17 cellular contexts compared by ENCODE assay signal in the genomic region with DNA sequence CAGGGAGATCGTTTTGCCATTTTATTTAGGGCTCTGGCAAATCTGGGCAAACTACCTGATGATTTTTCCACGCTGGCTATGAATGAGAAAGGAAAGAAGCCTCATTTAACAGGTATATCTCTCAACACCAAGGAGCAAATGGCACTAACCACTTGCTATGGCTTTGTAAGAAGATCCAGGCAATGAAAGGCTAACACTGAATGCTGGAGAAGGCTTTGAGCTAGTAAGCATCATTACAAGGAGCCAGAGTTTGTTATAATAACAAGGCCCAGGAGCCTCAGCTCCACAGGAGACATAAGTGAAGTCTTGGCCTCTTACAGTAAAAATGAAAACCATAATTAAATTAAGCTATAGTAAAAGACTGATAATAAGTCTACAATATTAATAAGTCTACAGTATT.
DNase-seq lines count a peak whose midpoint lies in the region; FAIRE-seq and TF ChIP-seq lines count a peak whose summit lies in the region.
"Had no signal": no experiment of that assay in that cellular context is flagged by ENCODE, and none has a peak within 500 bp of the region (broad histone marks: within the 10 kb centered on the region; RNA-seq: fewer than 3 reads in every experiment).

No MANE protein-coding gene starts in this region.

- H4K8ac ChIP-seq in H1 (ENCODE audit: extremely low read depth, insufficient read depth, low read length): no peak overlapping the region

- no peak overlapping the region for H4K5ac ChIP-seq in H1 (ENCODE audit: insufficient read length, low read depth, low read length)

- TF ChIP-seq CTCF in H1 (IDR thresholded peaks at IDR 0.05; ENCODE audit: control extremely low read depth in 1 of 3, insufficient read depth in 1 of 3, low read depth in 1 of 3, low read length in 3 of 3) (no peak), osteoblast (IDR thresholded peaks at IDR 0.05; ENCODE audit: extremely low read depth, low read depth, low read length) (no peak)

- no peaks in the 10 kb centered on the region for H3K9me3 ChIP-seq in H1 (ENCODE audit: insufficient read depth in 2 of 2, low read depth in 1 of 2, low read length in 1 of 2)
- H3K9me3 ChIP-seq in osteoblast (ENCODE audit: low read depth, low read length): no peaks in the 10 kb centered on the region
- H3K9me3 ChIP-seq: BLaER1 had no signal

- no peak overlapping the region for H3K56ac ChIP-seq in H1 (replicated peaks; ENCODE audit: insufficient read length, low read depth, low read length)

- H2BK120ac ChIP-seq in H1 (replicated peaks; ENCODE audit: low read depth, low read length): peak overlapping the region; percentile 28

- no peak overlapping the region for H3K4ac ChIP-seq in H1 (replicated peaks; ENCODE audit: insufficient read length, low read depth, low read length)

- H2AK5ac ChIP-seq in H1 (ENCODE audit: low read depth, low read length): no peak overlapping the region

- CTCF ChIA-PET in H1 (lab: Charles Lee; ENCODE audit: partially characterized antibody): interaction anchor here (5.4 kb wide), 1 partner anchor 24 kb away, joined by 29 read pairs; no protein-coding TSS in a partner anchor

- H3K23ac ChIP-seq in H1 (ENCODE audit: insufficient read length): no peak overlapping the region

- 51% methylated on average over 2 of the region's 2 CpGs; no CpG with 5 or more reads in 1 of the 2 experiments for WGBS in H1 (ENCODE audit: extremely low coverage in 1 of 2, insufficient coverage in 1 of 2, insufficient read length in 1 of 2, insufficient replicate concordance in 2 of 2, low coverage in 1 of 2, low lambda C conversion rate in 2 of 2, missing lambda C conversion rate in 1 of 2), 2 experiments

- no peak overlapping the region for H3K18ac ChIP-seq in H1 (ENCODE audit: extremely low read depth, low read length)

- no peak overlapping the region for H2BK5ac ChIP-seq in H1 (ENCODE audit: low read depth, low read length)

- no peaks in the 10 kb centered on the region for H3K27me3 ChIP-seq in H1 (replicated peaks in 1 of 4; ENCODE audit: control insufficient read depth in 3 of 4, extremely low read depth in 1 of 4, insufficient read depth in 3 of 4, low read length in 3 of 4)
- H3K27me3 ChIP-seq in osteoblast (ENCODE audit: insufficient read depth, low read length): no peaks in the 10 kb centered on the region
- H3K27me3 ChIP-seq: BLaER1 had no signal

- H3K23me2 ChIP-seq in H1 (ENCODE audit: low read depth, low read length): no peaks in the 10 kb centered on the region

- H3K14ac ChIP-seq in H1 (ENCODE audit: insufficient read length): no peak overlapping the region

- H3K4me2 ChIP-seq in H1 (ENCODE audit: insufficient read depth in 1 of 2, low read depth in 2 of 2, low read length in 2 of 2) (peak overlapping the region in 1 of 2 experiments; percentile 37; a peak in 2 of 4 replicates), osteoblast (ENCODE audit: insufficient read depth, low read length) (no peak overlapping the region)
- H3K4me2 ChIP-seq: BLaER1 had no signal

- H3K79me2 ChIP-seq in H1 (ENCODE audit: control insufficient read depth in 1 of 2, insufficient read depth in 2 of 2, low read length in 2 of 2) (no peaks in the 10 kb centered on the region), osteoblast (ENCODE audit: insufficient read depth, low read length) (peaks cover 2% of the 10 kb centered on the region)

- DNase-seq in NCI-H146 (lab: John Stamatoyannopoulos, UW): peak; percentile 28
- no peak for DNase-seq in NCI-H146 treated with DMSO at 0.1 percent for 48 hours (lab: John Stamatoyannopoulos, UW; ENCODE audit: unreplicated experiment)
- peak; percentile 26 for DNase-seq in NCI-H2227 (lab: John Stamatoyannopoulos, UW; ENCODE audit: unreplicated experiment)
- no peak for DNase-seq in H1 (ENCODE audit: low read depth in 1 of 2, low spot score in 2 of 2)
- peak; percentile 65 for DNase-seq in osteoblast (ENCODE audit: insufficient read length, low spot score, missing footprints)
- DNase-seq in activated naive CD4-positive, alpha-beta T cell treated with Interleukin-2 at 50 U/mL for 16 hours: no peak
- DNase-seq in NCI-H1436 treated with DMSO at 0.1 percent for 48 hours (lab: John Stamatoyannopoulos, UW): no peak
- DNase-seq in C1 segment of cervical spinal cord (lab: John Stamatoyannopoulos, UW): no peak
- DNase-seq: 8988T, GF-D8, KBM-7, NCI-H1048, NCI-H187 treated with DMSO at 0.1 percent for 48 hours, NCI-H2171 treated with DMSO at 0.1 percent for 48 hours, NCI-H526 had no signal

- H3K4me1 ChIP-seq in H1 (replicated peaks in 1 of 4; ENCODE audit: control insufficient read depth in 3 of 4, insufficient read depth in 4 of 4, low read length in 3 of 4) (peaks cover 2 to 7% (median 5%) of the 10 kb centered on the region in 4 experiments; a peak in 6 of 7 replicates), osteoblast (ENCODE audit: insufficient read depth, low read length) (peaks cover 11% of the 10 kb centered on the region)

- H3K36me3 ChIP-seq in H1 (ENCODE audit: control insufficient read depth in 2 of 4, insufficient read depth in 4 of 4, low read length in 3 of 4) (no peaks in the 10 kb centered on the region), osteoblast (ENCODE audit: insufficient read depth, low read length) (no peaks in the 10 kb centered on the region)

- H4K91ac ChIP-seq in H1 (replicated peaks; ENCODE audit: insufficient read length, low read length): no peak overlapping the region

- H3K9ac ChIP-seq in H1 (replicated peaks in 1 of 4; ENCODE audit: extremely low read depth in 1 of 4, low read depth in 3 of 4, low read length in 3 of 4): no peak overlapping the region
- H3K9ac ChIP-seq: BLaER1 had no signal

- TF ChIP-seq RAD21 in H1 (IDR thresholded peaks at IDR 0.05 in 1 of 2, conservative IDR thresholded peaks at IDR 0.05 in 1 of 2; ENCODE audit: low read depth in 2 of 2, low read length in 2 of 2): no peak

- H4K20me1 ChIP-seq in H1 (replicated peaks in 1 of 2; ENCODE audit: control insufficient read depth in 1 of 2, insufficient read depth in 2 of 2, low read length in 2 of 2) (no peaks in the 10 kb centered on the region), osteoblast (ENCODE audit: insufficient read depth, low read length) (peaks cover 6% of the 10 kb centered on the region)

- H2BK20ac ChIP-seq in H1 (ENCODE audit: low read length): no peak overlapping the region

- H3K79me1 ChIP-seq in H1 (ENCODE audit: low read depth, low read length): no peaks in the 10 kb centered on the region

- H3K4me3 ChIP-seq in H1 (ENCODE audit: extremely low read depth in 1 of 4, insufficient read depth in 2 of 4, low read depth in 3 of 4, low read length in 4 of 4) (no peak overlapping the region), osteoblast (ENCODE audit: insufficient read depth, low read length) (no peak overlapping the region)
- H3K4me3 ChIP-seq: BLaER1 had no signal

- no peak for FAIRE-seq in H1 (lab: Jason Lieb, UNC)
- FAIRE-seq: H54 had no signal

- TF ChIP-seq EP300 in H1 (IDR thresholded peaks at IDR 0.05; ENCODE audit: borderline replicate concordance in 1 of 2, low read depth in 2 of 2, low read length in 2 of 2): no peak

- H2AFZ ChIP-seq in H1 (ENCODE audit: low read length) (no peak overlapping the region), osteoblast (ENCODE audit: low read length) (no peak overlapping the region)

- H3K27ac ChIP-seq in H1 (ENCODE audit: low read depth, low read length) (peak overlapping the region; percentile 25; the same call in 1 of the 2 replicates), osteoblast (ENCODE audit: low read depth, low read length) (no peak overlapping the region)
- H3K27ac ChIP-seq: BLaER1 had no signal

- H2BK15ac ChIP-seq in H1 (ENCODE audit: low read length): no peak overlapping the region

- POLR2A ChIA-PET in H1 (lab: Charles Lee; ENCODE audit: partially characterized antibody): interaction anchor here (1.0 kb wide), 1 partner anchor 22 kb away, joined by 3 read pairs; no protein-coding TSS in a partner anchor

- no peak overlapping the region for H2BK12ac ChIP-seq in H1 (ENCODE audit: low read depth, low read length)

- no peak for TF ChIP-seq POLR2A in H1 (IDR thresholded peaks at IDR 0.05; ENCODE audit: control extremely low read depth in 1 of 2, low read depth in 2 of 2, low read length in 2 of 2)

TF ChIP-seq in H1, 55 proteins besides CTCF, POLR2A, EP300 and RAD21 (continues in another document):
- TF ChIP-seq NRF1 (IDR thresholded peaks at IDR 0.05; ENCODE audit: low read depth, low read length) (no peak), PHF8 (conservative IDR thresholded peaks at IDR 0.05; ENCODE audit: low read depth, low read length) (no peak), CHD1 (IDR thresholded peaks at IDR 0.05; ENCODE audit: low read depth, low read length) (no peak), TCF12 (IDR thresholded peaks at IDR 0.05; ENCODE audit: low read depth, low read length) (no peak), RFX5 (IDR thresholded peaks at IDR 0.05; ENCODE audit: borderline replicate concordance, low read depth, low read length) (no peak), BACH1 (IDR thresholded peaks at IDR 0.05; ENCODE audit: low read length) (no peak), CHD2 (IDR thresholded peaks at IDR 0.05; ENCODE audit: low read length) (no peak), RBBP5 (IDR thresholded peaks at IDR 0.05; ENCODE audit: borderline replicate concordance, low read depth, low read length) (no peak), CTBP2 (IDR thresholded peaks at IDR 0.05; ENCODE audit: borderline replicate concordance, insufficient read depth, insufficient read length, low read length) (no peak), SUZ12 (IDR thresholded peaks at IDR 0.05; ENCODE audit: low read length) (no peak), SP2 (IDR thresholded peaks at IDR 0.05; ENCODE audit: low read length) (no peak), TBP (IDR thresholded peaks at IDR 0.05; ENCODE audit: low read depth, low read length) (no peak), TAF7 (optimal IDR thresholded peaks at IDR 0.05; ENCODE audit: borderline replicate concordance, low read depth, low read length) (no peak), EGR1 (IDR thresholded peaks at IDR 0.05; ENCODE audit: borderline replicate concordance, low read depth, low read length) (no peak), JUN (IDR thresholded peaks at IDR 0.05; ENCODE audit: low read depth, low read length) (no peak), SP4 (IDR thresholded peaks at IDR 0.05; ENCODE audit: low read length) (no peak), SIRT6 (IDR thresholded peaks at IDR 0.05; ENCODE audit: low read length) (no peak)
- TF ChIP-seq, protein P1, sequence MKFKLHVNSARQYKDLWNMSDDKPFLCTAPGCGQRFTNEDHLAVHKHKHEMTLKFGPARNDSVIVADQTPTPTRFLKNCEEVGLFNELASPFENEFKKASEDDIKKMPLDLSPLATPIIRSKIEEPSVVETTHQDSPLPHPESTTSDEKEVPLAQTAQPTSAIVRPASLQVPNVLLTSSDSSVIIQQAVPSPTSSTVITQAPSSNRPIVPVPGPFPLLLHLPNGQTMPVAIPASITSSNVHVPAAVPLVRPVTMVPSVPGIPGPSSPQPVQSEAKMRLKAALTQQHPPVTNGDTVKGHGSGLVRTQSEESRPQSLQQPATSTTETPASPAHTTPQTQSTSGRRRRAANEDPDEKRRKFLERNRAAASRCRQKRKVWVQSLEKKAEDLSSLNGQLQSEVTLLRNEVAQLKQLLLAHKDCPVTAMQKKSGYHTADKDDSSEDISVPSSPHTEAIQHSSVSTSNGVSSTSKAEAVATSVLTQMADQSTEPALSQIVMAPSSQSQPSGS (IDR thresholded peaks at IDR 0.05; ENCODE audit: low read length): no peak

Comparison
In these comparisons a context has a peak if more than half of its experiments do, and no peak if none do; other contexts are left out.
1. DNase-seq: peak in NCI-H146 (single experiment), NCI-H2227 (single experiment) and osteoblast (single experiment); none in NCI-H146 treated with DMSO at 0.1 percent for 48 hours (single experiment), H1 (0 of 2), activated naive CD4-positive, alpha-beta T cell treated with Interleukin-2 at 50 U/mL for 16 hours (single experiment), NCI-H1436 treated with DMSO at 0.1 percent for 48 hours (single experiment) and C1 segment of cervical spinal cord (0 of 14).